Comparison of ENCODE assay signal across 7 cellular contexts in the genomic region with DNA sequence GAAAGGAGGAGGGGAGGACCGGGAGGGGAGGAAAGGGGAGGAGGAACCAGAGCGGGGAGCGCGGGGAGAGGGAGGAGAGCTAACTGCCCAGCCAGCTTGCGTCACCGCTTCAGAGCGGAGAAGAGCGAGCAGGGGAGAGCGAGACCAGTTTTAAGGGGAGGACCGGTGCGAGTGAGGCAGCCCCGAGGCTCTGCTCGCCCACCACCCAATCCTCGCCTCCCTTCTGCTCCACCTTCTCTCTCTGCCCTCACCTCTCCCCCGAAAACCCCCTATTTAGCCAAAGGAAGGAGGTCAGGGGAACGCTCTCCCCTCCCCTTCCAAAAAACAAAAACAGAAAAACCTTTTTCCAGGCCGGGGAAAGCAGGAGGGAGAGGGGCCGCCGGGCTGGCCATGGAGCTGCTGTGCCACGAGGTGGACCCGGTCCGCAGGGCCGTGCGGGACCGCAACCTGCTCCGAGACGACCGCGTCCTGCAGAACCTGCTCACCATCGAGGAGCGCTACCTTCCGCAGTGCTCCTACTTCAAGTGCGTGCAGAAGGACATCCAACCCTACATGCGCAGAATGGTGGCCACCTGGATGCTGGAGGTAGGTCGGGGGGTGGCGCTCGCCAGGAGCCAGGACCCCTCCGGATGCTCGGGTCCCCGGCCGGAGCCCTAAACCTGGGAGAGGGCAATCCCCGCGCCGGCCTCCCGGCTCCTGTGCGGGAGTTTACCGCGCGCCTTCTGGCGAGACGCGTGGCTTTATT.
DNase-seq lines count a peak whose midpoint lies in the region; ATAC-seq and TF ChIP-seq lines count a peak whose summit lies in the region.

A gene (plus strand): TSS at position 112 of the 745 bp plus-strand sequence. CDS start 279 bp downstream, at position 391.

- TF ChIP-seq POLR2A in GM18505 (IDR thresholded peaks at IDR 0.05; ENCODE audit: borderline replicate concordance, extremely low read depth, insufficient read depth, insufficient read length) = peak; percentile 96

- peaks cover 75% of the 10 kb centered on the region for H3K27me3 ChIP-seq in WERI-Rb-1 (ENCODE audit: insufficient read depth, low read depth, severe bottlenecking)
- H3K27me3 ChIP-seq in iPS-20b (ENCODE audit: insufficient read depth, low read length) = peaks cover 40% of the 10 kb centered on the region

- no peak within 1 kb of the TSS for H3K27ac ChIP-seq in WERI-Rb-1
- peak within 1 kb of the TSS; percentile 68 for H3K27ac ChIP-seq in iPS-20b (ENCODE audit: low read length)

- H3K4me3 ChIP-seq in WERI-Rb-1 (ENCODE audit: low read depth, low read length) = peak within 1 kb of the TSS; percentile 51
- H3K4me3 ChIP-seq in cardiac fibroblast (replicated peaks in 1 of 2; ENCODE audit: low read depth in 2 of 2, low read length in 2 of 2) = peak within 1 kb of the TSS; percentile 50 to 75
- H3K4me3 ChIP-seq in iPS-20b (ENCODE audit: low read length) = peak within 1 kb of the TSS; percentile 95
- H3K4me3 ChIP-seq in skeletal muscle cell (ENCODE audit: low read depth, low read length) = peak within 1 kb of the TSS; percentile 100

- no peak for ATAC-seq in GM18505 (IDR thresholded peaks at IDR 0.05; ENCODE audit: unreplicated experiment)
- peak; percentile 27 for ATAC-seq in HG03432 (IDR thresholded peaks at IDR 0.05; ENCODE audit: unreplicated experiment)
- ATAC-seq in HG02571 (IDR thresholded peaks at IDR 0.05; ENCODE audit: unreplicated experiment) = no peak

- H3K9me3 ChIP-seq in WERI-Rb-1 (ENCODE audit: severe bottlenecking) = no peaks in the 10 kb centered on the region
- no peaks in the 10 kb centered on the region for H3K9me3 ChIP-seq in iPS-20b (ENCODE audit: insufficient read depth, low read depth, low read length)

- no peak for TF ChIP-seq CTCF in WERI-Rb-1 (IDR thresholded peaks at IDR 0.05; ENCODE audit: low read depth, low read length)
- no peak for TF ChIP-seq CTCF in cardiac fibroblast (IDR thresholded peaks at IDR 0.05; ENCODE audit: low read depth, low read length)

- H3K9ac ChIP-seq in iPS-20b (ENCODE audit: low read depth, low read length) = peak within 1 kb of the TSS; percentile 96

- H3K36me3 ChIP-seq in WERI-Rb-1 (no peaks in the 10 kb centered on the region), iPS-20b (ENCODE audit: insufficient read depth, low read depth, low read length) (peaks cover 29% of the 10 kb centered on the region)

- peak; percentile 57 for DNase-seq in WERI-Rb-1
- peak; percentile 76 to 83 for DNase-seq in cardiac fibroblast (ENCODE audit: low read depth in 2 of 2)
- DNase-seq in skeletal muscle cell (ENCODE audit: low read depth) = peak; percentile 87

- H3K4me1 ChIP-seq in iPS-20b (ENCODE audit: insufficient read depth, low read length) = peaks cover 24% of the 10 kb centered on the region
